Comparison of ENCODE assay signal across 9 cellular contexts in genomic region chr1:182299728-182300581, GRCh38.
DNase-seq lines count a peak whose midpoint lies in the region; ATAC-seq and TF ChIP-seq lines count a peak whose summit lies in the region.
"Had no signal": no experiment of that assay in that cellular context is flagged by ENCODE, and none has a peak within 500 bp of the region (broad histone marks: within the 10 kb centered on the region; RNA-seq: fewer than 3 reads in every experiment).

No MANE protein-coding gene starts in this region.

- no peak overlapping the region for H2AFZ ChIP-seq in H9 (ENCODE audit: low read length)

- H3K4me3 Mint-ChIP-seq in Calu3 (ENCODE audit: low read depth, unreplicated experiment) (no peak overlapping the region), H9 (no peak overlapping the region; a peak in 1 of 5 replicates)
- H3K4me3 Mint-ChIP-seq: natural killer cell had no signal

- WGBS in H9 (ENCODE audit: extremely low coverage, insufficient read length, low lambda C conversion rate) = no CpG with 5 or more reads among the region's 3 CpGs

- H3K27me3 Mint-ChIP-seq in Calu3 (ENCODE audit: unreplicated experiment) (no peaks in the 10 kb centered on the region), H9 (ENCODE audit: low read depth) (no peaks in the 10 kb centered on the region)

- H3K9me3 ChIP-seq in H9 (ENCODE audit: control insufficient read depth, low read depth, low read length) = no peaks in the 10 kb centered on the region

- no peak overlapping the region for H2BK5ac ChIP-seq in H9 (ENCODE audit: insufficient read length, low read length)

- H3K4me2 ChIP-seq in H9 (ENCODE audit: insufficient read depth, insufficient read length, low read length) = no peak overlapping the region

- CTCF ChIA-PET in Calu3 (lab: Charles Lee) = interaction anchor here (1.0 to 2.7 kb wide), 3 partner anchors 9 to 97 kb away, joined by 3 to 10 read pairs (median 6); no protein-coding TSS in a partner anchor

- no peak overlapping the region for H4K91ac ChIP-seq in H9 (ENCODE audit: insufficient read length, low read depth, low read length)

- peak; percentile 60 for DNase-seq in Calu3
- peak; percentile 43 for DNase-seq in NCI-H2107 (lab: John Stamatoyannopoulos, UW)
- peak in 52 of 61 donors; percentile 19 to 82 (median 44) for DNase-seq in caudate nucleus (lab: John Stamatoyannopoulos, UW)
- peak; percentile 93 for DNase-seq in myocyte (ENCODE audit: low read depth)
- no peak for DNase-seq in H9
- no peak for DNase-seq in stimulated activated CD4-positive, alpha-beta T cell treated with anti-CD3 and anti-CD28 coated beads, Interleukin-12 subunit alpha, Interleukin-12 subunit beta, amount 100 ng/mL, for 4 hours
- DNase-seq: natural killer cell had no signal

- no peaks in the 10 kb centered on the region for H3K79me1 ChIP-seq in H9 (ENCODE audit: insufficient read depth, low read depth, low read length, poor library complexity, severe bottlenecking)

- no peak overlapping the region for H3K4ac ChIP-seq in H9 (ENCODE audit: low read depth, low read length)

- TF ChIP-seq POLR2A in GM18505 (IDR thresholded peaks at IDR 0.05; ENCODE audit: borderline replicate concordance, extremely low read depth, insufficient read depth, insufficient read length) = no peak

- no peak for ATAC-seq in GM18505 (IDR thresholded peaks at IDR 0.05; ENCODE audit: unreplicated experiment)
- ATAC-seq in GM19463 (IDR thresholded peaks at IDR 0.05; ENCODE audit: unreplicated experiment) = no peak

- no peak overlapping the region for H3K14ac ChIP-seq in H9 (ENCODE audit: insufficient read depth, low read length)

- H3K56ac ChIP-seq in H9 (ENCODE audit: insufficient read length, low read depth, low read length) = no peak overlapping the region

- peaks cover 31% of the 10 kb centered on the region for H3K4me1 Mint-ChIP-seq in Calu3 (ENCODE audit: low read depth, unreplicated experiment)
- H3K4me1 Mint-ChIP-seq in H9 = peaks cover 14 to 22% of the 10 kb centered on the region in 2 experiments

- TF ChIP-seq CTCF in Calu3 (IDR thresholded peaks at IDR 0.05; ENCODE audit: unreplicated experiment) = no peak
- no peak for TF ChIP-seq CTCF in H9 (conservative IDR thresholded peaks at IDR 0.05)

- H4K20me1 ChIP-seq in H9 (ENCODE audit: control insufficient read depth, insufficient read depth, insufficient read length) = no peaks in the 10 kb centered on the region

- H4K8ac ChIP-seq in H9 (replicated peaks; ENCODE audit: insufficient read length, low read depth, low read length) = no peak overlapping the region

- H3K9me3 Mint-ChIP-seq in Calu3 (ENCODE audit: low read depth, unreplicated experiment) (no peaks in the 10 kb centered on the region), H9 (peaks cover 0 to 4% of the 10 kb centered on the region in 2 experiments; a peak in 1 of 5 replicates)
- H3K9me3 Mint-ChIP-seq: natural killer cell had no signal

- H3K27ac ChIP-seq in caudate nucleus (ENCODE audit: low read depth, low read length) (peak overlapping the region; percentile 72), H9 (ENCODE audit: insufficient read length, low read depth, low read length) (no peak overlapping the region)

- H3K23ac ChIP-seq in H9 (ENCODE audit: insufficient read length, low read depth, low read length) = no peak overlapping the region

- H2BK15ac ChIP-seq in H9 (ENCODE audit: low read depth, low read length) = no peak overlapping the region

- no peaks in the 10 kb centered on the region for H3K23me2 ChIP-seq in H9 (ENCODE audit: insufficient read length, low read depth, low read length, poor library complexity, severe bottlenecking)

- BruUV-seq in Calu3 (replicated peaks; lab: Mats Ljungman, UMichigan) = no TSS peak

- no peak overlapping the region for H2AK5ac ChIP-seq in H9 (ENCODE audit: insufficient read length, low read length)

- H2BK20ac ChIP-seq in H9 (ENCODE audit: low read depth, low read length, poor library complexity, severe bottlenecking) = no peak overlapping the region

- no peaks in the 10 kb centered on the region for H3K4me1 ChIP-seq in H9 (ENCODE audit: insufficient read depth, low read length)

- H3K27me3 ChIP-seq in H9 (ENCODE audit: insufficient read depth, low read length) = no peaks in the 10 kb centered on the region

- H3K27ac Mint-ChIP-seq in Calu3 (ENCODE audit: unreplicated experiment) (peak overlapping the region; percentile 3), H9 (no peak overlapping the region; a peak in 3 of 7 replicates)
- H3K27ac Mint-ChIP-seq: natural killer cell had no signal

- no peak overlapping the region for H2BK120ac ChIP-seq in H9 (ENCODE audit: low read depth, low read length, poor library complexity, severe bottlenecking)

- intact Hi-C loops in Calu3 (cut with micrococcal nuclease; ENCODE audit: unreplicated experiment) = loop anchor here (1.0 to 2.0 kb wide), 3 partner anchors 91 to 215 kb away; partner anchors contain the start of gene GLUL

- no peak overlapping the region for H3K18ac ChIP-seq in H9 (ENCODE audit: insufficient read length, low read depth, low read length)

- no peak overlapping the region for H3T11ph ChIP-seq in H9 (ENCODE audit: low read length)

- no peaks in the 10 kb centered on the region for H3K79me2 ChIP-seq in H9 (ENCODE audit: insufficient read depth, low read length)

- H3K9ac ChIP-seq in H9 (ENCODE audit: extremely low read depth, insufficient read length, low read length) = no peak overlapping the region

- no peaks in the 10 kb centered on the region for H3K36me3 Mint-ChIP-seq in Calu3 (ENCODE audit: insufficient read depth, unreplicated experiment)
- H3K36me3 Mint-ChIP-seq in H9 (ENCODE audit: insufficient read depth in 1 of 3, low read depth in 3 of 3) = 0 out of 7 replicates have a peak, but pooled peaks cover 0 to 4% (median 0%) of the 10 kb centered on the region in 3 experiments
- H3K36me3 Mint-ChIP-seq: natural killer cell had no signal

- no peak overlapping the region for H2BK12ac ChIP-seq in H9 (ENCODE audit: insufficient read length, low read depth, low read length)

- no peak overlapping the region for H4K5ac ChIP-seq in H9 (ENCODE audit: insufficient read length, low read depth, low read length)

Comparison
In these comparisons a context has a peak if more than half of its experiments do, and no peak if none do; other contexts are left out.
1. DNase-seq: peak in Calu3 (single experiment), NCI-H2107 (single experiment), caudate nucleus (52 of 61) and myocyte (single experiment); none in H9 (single experiment) and stimulated activated CD4-positive, alpha-beta T cell treated with anti-CD3 and anti-CD28 coated beads, Interleukin-12 subunit alpha, Interleukin-12 subunit beta, amount 100 ng/mL, for 4 hours (single experiment).